8 cellular contexts compared by ENCODE assay signal in genomic region chr11:68009391-68010000, GRCh38. TPM values are rescaled to one million over a fixed set of nuclear protein-coding genes. Genes with fewer than 3 reads are reported as not detected.
DNase-seq lines count a peak whose midpoint lies in the region; ATAC-seq and TF ChIP-seq lines count a peak whose summit lies in the region.

No MANE protein-coding gene starts in this region.

- no peaks in the 10 kb centered on the region for H4K20me1 ChIP-seq in OCI-LY7 (ENCODE audit: insufficient read depth, low read length)

- H3K36me3 Mint-ChIP-seq in endodermal cell (ENCODE audit: low read depth): no peaks in the 10 kb centered on the region

- TF ChIP-seq CTCF in GM12864 (IDR thresholded peaks at IDR 0.05; ENCODE audit: low read depth, low read length, missing control alignments): peak; percentile 28
- peak; percentile 76 for TF ChIP-seq CTCF in OCI-LY7 (conservative IDR thresholded peaks at IDR 0.05; ENCODE audit: low read length)
- peak; percentile 45 for TF ChIP-seq CTCF in endodermal cell (conservative IDR thresholded peaks at IDR 0.05)

- H3K9me2 ChIP-seq in OCI-LY7 (ENCODE audit: insufficient read depth, low read length): no peaks in the 10 kb centered on the region

- peaks cover 2% of the 10 kb centered on the region for H3K4me1 Mint-ChIP-seq in endodermal cell

- H3K36me3 ChIP-seq in OCI-LY7 (ENCODE audit: insufficient read depth, low read length) (no peaks in the 10 kb centered on the region), endodermal cell (ENCODE audit: control insufficient read depth, insufficient read depth, low read length) (no peaks in the 10 kb centered on the region)

- BruUV-seq in OCI-LY7 (replicated peaks; lab: Mats Ljungman, UMichigan): no TSS peak

- H3K27ac ChIP-seq in OCI-LY7 (ENCODE audit: low read depth, low read length, poor library complexity, severe bottlenecking): peak overlapping the region; percentile 52
- H3K27ac ChIP-seq in endodermal cell (ENCODE audit: low read depth, low read length): no peak overlapping the region

- POLR2A ChIA-PET in OCI-LY7 (lab: Charles Lee): interaction anchor here (1.1 kb wide), 1 partner anchor 13 kb away, joined by 4 read pairs; no protein-coding TSS in a partner anchor

- ATAC-seq in GM21619 (IDR thresholded peaks at IDR 0.05; ENCODE audit: unreplicated experiment) (no peak), HG02610 (IDR thresholded peaks at IDR 0.05; ENCODE audit: unreplicated experiment) (no peak)

- 90 to 96% methylated on average over 9 to 10 of the region's 11 CpGs for WGBS in endodermal cell (ENCODE audit: insufficient coverage in 1 of 2, insufficient read length in 1 of 2), 2 experiments

- H3K9me3 ChIP-seq in OCI-LY7 (ENCODE audit: low read length): no peaks in the 10 kb centered on the region
- no peaks in the 10 kb centered on the region for H3K9me3 ChIP-seq in endodermal cell (ENCODE audit: control insufficient read depth, low read length)

- peak overlapping the region; percentile 43 for H3K4me2 ChIP-seq in OCI-LY7 (ENCODE audit: low read length)

- intact Hi-C loops in OCI-LY7 (cut with micrococcal nuclease; ENCODE audit: unreplicated experiment): loop anchor here (1.0 to 10.0 kb wide), 3 partner anchors 31 to 265 kb away; partner anchors contain the start of gene C11orf24

- H3K4me1 ChIP-seq in OCI-LY7 (ENCODE audit: insufficient read depth, low read length, poor library complexity, severe bottlenecking) (peaks cover 48% of the 10 kb centered on the region), endodermal cell (ENCODE audit: control insufficient read depth, insufficient read depth, low read length) (no peaks in the 10 kb centered on the region)

- H3K27me3 ChIP-seq in endodermal cell (ENCODE audit: control insufficient read depth, insufficient read depth, low read length, poor library complexity, severe bottlenecking): no peaks in the 10 kb centered on the region

- no peaks in the 10 kb centered on the region for H3K79me2 ChIP-seq in OCI-LY7 (ENCODE audit: insufficient read depth, low read depth, low read length)

- H3K9me3 Mint-ChIP-seq in endodermal cell: peaks cover 10% of the 10 kb centered on the region

- CTCF ChIA-PET in OCI-LY7 (lab: Charles Lee; ENCODE audit: unreplicated experiment): no interaction called here

- H3K27me3 Mint-ChIP-seq in endodermal cell (ENCODE audit: insufficient read depth): peaks cover 3% of the 10 kb centered on the region

- no peak overlapping the region for H3K4me3 ChIP-seq in GM12864 (ENCODE audit: low read depth, low read length)
- H3K4me3 ChIP-seq in OCI-LY7 (ENCODE audit: low read depth, low read length, poor library complexity, severe bottlenecking): peak overlapping the region; percentile 18
- H3K4me3 ChIP-seq in endodermal cell (ENCODE audit: low read length): no peak overlapping the region

- no peak for DNase-seq in GM12864 (ENCODE audit: low read depth)
- DNase-seq in OCI-LY7 (ENCODE audit: low spot score): peak; percentile 68
- DNase-seq in endodermal cell: no peak
- DNase-seq in pons (ENCODE audit: low spot score): peak; percentile 42
- DNase-seq in NCI-H82 (lab: John Stamatoyannopoulos, UW): no peak
- DNase-seq in activated CD4-positive, CD25-positive, alpha-beta regulatory T cell (lab: John Stamatoyannopoulos, UW): no peak

- no peak overlapping the region for H3K27ac Mint-ChIP-seq in endodermal cell

- no peak overlapping the region for H3K4me3 Mint-ChIP-seq in endodermal cell

- no peak overlapping the region for H3K9ac ChIP-seq in endodermal cell (ENCODE audit: extremely low read depth, low read length, poor library complexity, severe bottlenecking)

- H2AFZ ChIP-seq in OCI-LY7 (ENCODE audit: low read length): peak overlapping the region; percentile 71

RNA-seq across cellular contexts. Expression of gene ALDH3B1, which starts 0.6 kb away (rescaled TPM):
- total RNA-seq in OCI-LY7 (2014; rRNA removed; shearing (Covaris generic)): 0.50 TPM in 1 of 2 replicates, not detected in the other
- total RNA-seq in OCI-LY7 (2022): 0.53 and 0.65 TPM in 2 replicates
- total RNA-seq in endodermal cell: under 1 TPM in 1 of 2 donors, not detected in 1; 0.11 TPM
- 0.64 TPM for polyA plus RNA-seq in endodermal cell (2013, experiment 1 of 2)
- polyA plus RNA-seq in endodermal cell (2013, experiment 2 of 2): 0.41 TPM

RNA-seq across cellular contexts. Expression of gene UNC93B1, which starts 5.6 kb away (rescaled TPM):
- 39.6 and 44.0 TPM in 2 replicates for total RNA-seq in OCI-LY7 (2014; rRNA removed; shearing (Covaris generic))
- total RNA-seq in OCI-LY7 (2022) (49.7 and 52.1 TPM in 2 replicates), endodermal cell (10 to 100 TPM; 27.1 to 32.0 TPM)
- 13.6 TPM for polyA plus RNA-seq in endodermal cell (2013, experiment 1 of 2)
- 10.8 TPM for polyA plus RNA-seq in endodermal cell (2013, experiment 2 of 2)

RNA-seq across cellular contexts. Expression of gene NDUFS8, which starts 21.0 kb away (rescaled TPM):
- total RNA-seq in OCI-LY7 (2014; rRNA removed; shearing (Covaris generic)): 152 and 173 TPM in 2 replicates
- total RNA-seq in OCI-LY7 (2022) (126 and 132 TPM in 2 replicates), endodermal cell (100 to 1,000 TPM; 150 to 168 TPM)
- 151 TPM for polyA plus RNA-seq in endodermal cell (2013, experiment 1 of 2)
- polyA plus RNA-seq in endodermal cell (2013, experiment 2 of 2): 145 TPM

RNA-seq across cellular contexts. Expression of gene TCIRG1, which starts 29.3 kb away (rescaled TPM):
- 148 and 199 TPM in 2 replicates for total RNA-seq in OCI-LY7 (2014; rRNA removed; shearing (Covaris generic))
- 201 and 204 TPM in 2 replicates for total RNA-seq in OCI-LY7 (2022)
- total RNA-seq in endodermal cell: 10 to 100 TPM; 61.6 to 70.4 TPM
- 19.0 TPM for polyA plus RNA-seq in endodermal cell (2013, experiment 1 of 2)
- 18.5 TPM for polyA plus RNA-seq in endodermal cell (2013, experiment 2 of 2)

Comparison
In these comparisons a context has a peak if more than half of its experiments do, and no peak if none do; other contexts are left out.
1. DNase-seq: peak in OCI-LY7 (single experiment) and pons (single experiment); none in GM12864 (single experiment), endodermal cell (single experiment), NCI-H82 (single experiment) and activated CD4-positive, CD25-positive, alpha-beta regulatory T cell (0 of 4).
2. Peak in every context shown above with its lines, with median percentiles within 50 percentile points of each other: CTCF ChIP-seq.